ENCODE assay signal across 21 cellular contexts in the genomic region with DNA sequence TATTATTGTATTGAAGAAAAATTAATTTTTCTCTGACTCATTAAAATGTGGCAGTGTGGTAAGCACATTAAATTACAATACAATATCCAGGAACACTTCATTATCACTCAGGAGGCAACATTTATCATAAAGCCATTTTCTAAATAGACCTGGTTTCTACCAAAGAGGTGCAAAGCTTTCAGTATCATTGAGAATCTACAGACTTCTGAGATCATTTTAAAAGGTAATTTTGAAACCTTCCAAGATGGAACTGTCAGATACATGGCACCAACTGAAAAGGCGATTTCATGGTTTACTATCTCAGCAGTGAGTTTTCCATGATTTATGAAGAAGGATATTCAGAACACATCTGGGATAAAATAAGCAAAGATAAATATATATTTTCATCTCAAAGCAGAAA.
DNase-seq lines count a peak whose midpoint lies in the region; ATAC-seq, FAIRE-seq and TF ChIP-seq lines count a peak whose summit lies in the region.
"Had no signal": no experiment of that assay in that cellular context is flagged by ENCODE, and none has a peak within 500 bp of the region (broad histone marks: within the 10 kb centered on the region; RNA-seq: fewer than 3 reads in every experiment).

No MANE protein-coding gene starts in this region.

- DNase-seq in A549 (ENCODE audit: low read depth in 1 of 2, low spot score in 1 of 2) (no peak), IMR-90 (no peak), SK-N-SH (no peak), small intestine (no peak), AG08396 (ENCODE audit: low spot score) (no peak), pons (ENCODE audit: low spot score) (no peak)
- no peak for DNase-seq in activated CD4-positive, alpha-beta T cell treated with anti-CD3 and anti-CD28 coated beads for 48 hours
- DNase-seq: Caco-2; CD4-positive, CD25-positive, alpha-beta regulatory T cell; CD8-positive, alpha-beta T cell; DMS153; DMS79; EL; GDM1; GOT3 had no signal

- H3K27me3 ChIP-seq in IMR-90 (ENCODE audit: control insufficient read depth, insufficient read depth, low read length) (no peaks in the 10 kb centered on the region), SK-N-SH (ENCODE audit: insufficient read depth) (no peaks in the 10 kb centered on the region), small intestine (ENCODE audit: control insufficient read depth in 2 of 2, insufficient read depth in 2 of 2, low read length in 2 of 2) (no peaks in the 10 kb centered on the region)
- H3K27me3 ChIP-seq: BLaER1 had no signal

- H3K56ac ChIP-seq in IMR-90 (ENCODE audit: extremely low read depth, insufficient read depth, low read length), result no peak overlapping the region

- peak overlapping the region; percentile 12; the same call in 1 of the 2 replicates for H4K5ac ChIP-seq in IMR-90 (ENCODE audit: low read depth, low read length)

- FAIRE-seq in A549 (lab: Jason Lieb, UNC), result peak; percentile 32
- peak; percentile 10 for FAIRE-seq in small intestine (lab: Jason Lieb, UNC)
- FAIRE-seq: A204.1, GM12878 had no signal

- H3K9ac ChIP-seq in IMR-90 (ENCODE audit: low read depth, low read length), result no peak overlapping the region
- no peak overlapping the region for H3K9ac ChIP-seq in SK-N-SH
- H3K9ac ChIP-seq: BLaER1 had no signal

- H3K23ac ChIP-seq in IMR-90 (ENCODE audit: low read depth, low read length), result 0 out of 2 replicates have a peak overlapping the region, but pooled peaks have one; percentile 4

- CTCF ChIA-PET in A549 (lab: Yijun Ruan, JAX) (no interaction called here), IMR-90 (lab: Yijun Ruan, JAX) (no interaction called here), SK-N-SH (lab: Yijun Ruan, JAX) (interaction anchor here (0.6 to 1.3 kb wide), 3 partner anchors 11 to 84 kb away, joined by 3 to 4 read pairs (median 3); no protein-coding TSS in a partner anchor)

- no peak overlapping the region for H3K4me2 ChIP-seq in A549
- H3K4me2 ChIP-seq in IMR-90 (ENCODE audit: low read depth, low read length), result no peak overlapping the region
- H3K4me2 ChIP-seq in SK-N-SH, result no peak overlapping the region
- H3K4me2 ChIP-seq: BLaER1 had no signal

- H2BK5ac ChIP-seq in IMR-90 (ENCODE audit: low read depth, low read length, poor library complexity, severe bottlenecking), result peak overlapping the region; percentile 97

- no peak overlapping the region for H2AK9ac ChIP-seq in IMR-90 (replicated peaks; ENCODE audit: low read depth, low read length, poor library complexity)

- H2BK20ac ChIP-seq in IMR-90 (ENCODE audit: low read depth, low read length), result no peak overlapping the region

- no peak for TF ChIP-seq POLR2A in A549 (IDR thresholded peaks at IDR 0.05; ENCODE audit: low read length)
- no peak for TF ChIP-seq POLR2A in IMR-90 (IDR thresholded peaks at IDR 0.05; ENCODE audit: low read depth, low read length)

- no peaks in the 10 kb centered on the region for H3K9me1 ChIP-seq in IMR-90 (ENCODE audit: insufficient read depth, low read length)

- H3K9me3 ChIP-seq in A549 (no peaks in the 10 kb centered on the region), IMR-90 (ENCODE audit: control insufficient read depth, insufficient read depth, low read length) (no peaks in the 10 kb centered on the region), SK-N-SH (no peaks in the 10 kb centered on the region), small intestine (ENCODE audit: control insufficient read depth, low read depth) (no peaks in the 10 kb centered on the region)
- H3K9me3 ChIP-seq: BLaER1, Caco-2, HAP-1 had no signal

- dilution Hi-C loops in IMR-90 (cut with HindIII; ENCODE audit: low sequenced_read_pairs, unreplicated experiment), result no loop called here

- H2AK5ac ChIP-seq in IMR-90 (ENCODE audit: low read depth, low read length), result no peak overlapping the region

- peaks cover 73% of the 10 kb centered on the region for H3F3A ChIP-seq in SK-N-SH (replicated peaks; ENCODE audit: insufficient read depth)

- H3K18ac ChIP-seq in IMR-90 (ENCODE audit: low read depth, low read length), result no peak overlapping the region; the same call in 1 of the 2 replicates

- H3K4me3 ChIP-seq in A549, result no peak overlapping the region
- no peak overlapping the region for H3K4me3 ChIP-seq in IMR-90 (ENCODE audit: insufficient read depth, low read depth, low read length)
- no peak overlapping the region for H3K4me3 ChIP-seq in SK-N-SH (ENCODE audit: low read depth in 2 of 2, low read length in 1 of 2)
- no peak overlapping the region for H3K4me3 ChIP-seq in small intestine (ENCODE audit: low read depth in 1 of 2, low read length in 2 of 2)
- H3K4me3 ChIP-seq: BLaER1, GM12878, HAP-1 had no signal

- H4K20me1 ChIP-seq in IMR-90 (ENCODE audit: insufficient read depth, low read length), result no peaks in the 10 kb centered on the region
- H4K20me1 ChIP-seq in SK-N-SH (ENCODE audit: insufficient read depth), result no peaks in the 10 kb centered on the region
- H4K20me1 ChIP-seq: BLaER1 had no signal

- no peak overlapping the region for H4K91ac ChIP-seq in IMR-90 (ENCODE audit: insufficient read depth, low read depth, low read length)

- no peaks in the 10 kb centered on the region for H3K9me2 ChIP-seq in SK-N-SH

- H2AFZ ChIP-seq in IMR-90 (replicated peaks; ENCODE audit: low read length, poor library complexity) (no peak overlapping the region), SK-N-SH (ENCODE audit: low read depth) (no peak overlapping the region)

- no peak for TF ChIP-seq CTCF in A549 (IDR thresholded peaks at IDR 0.05)
- no peak for TF ChIP-seq CTCF in IMR-90 (conservative IDR thresholded peaks at IDR 0.05; ENCODE audit: low read depth, low read length)
- no peak for TF ChIP-seq CTCF in SK-N-SH (IDR thresholded peaks at IDR 0.05)

- H3K36me3 ChIP-seq in IMR-90 (ENCODE audit: control insufficient read depth, insufficient read depth, low read length) (peaks cover 7% of the 10 kb centered on the region; the same call in 1 of the 2 replicates), SK-N-SH (replicated peaks in 1 of 2; ENCODE audit: control insufficient read depth in 1 of 2, insufficient read depth in 2 of 2, low read length in 1 of 2) (peaks cover 0 to 72% of the 10 kb centered on the region in 2 experiments), small intestine (ENCODE audit: control insufficient read depth in 2 of 2, insufficient read depth in 2 of 2, low read length in 2 of 2) (peaks cover 0 to 2% of the 10 kb centered on the region in 2 donors)
- H3K36me3 ChIP-seq: BLaER1, HAP-1 had no signal

- 0 out of 2 replicates have a peak overlapping the region, but pooled peaks have one; percentile 8 for H3K14ac ChIP-seq in IMR-90 (replicated peaks; ENCODE audit: low read depth, low read length)

- 89% methylated on average over 1 of the region's 1 CpG for WGBS in A549 (ENCODE audit: missing lambda C conversion rate)
- no CpG with 5 or more reads among the region's 1 CpG for WGBS in IMR-90 (ENCODE audit: extremely low coverage in 2 of 2, insufficient read length in 1 of 2), 2 experiments
- WGBS in SK-N-SH (ENCODE audit: low lambda C conversion rate), result 92% methylated on average over 1 of the region's 1 CpG
- WGBS in small intestine, 3 donors, result 83 to 90% (median 84%) methylated on average over 1 of the region's 1 CpG

- H3K27ac ChIP-seq in A549, result no peak overlapping the region
- no peak overlapping the region for H3K27ac ChIP-seq in IMR-90 (ENCODE audit: insufficient read depth, low read length)
- H3K27ac ChIP-seq in SK-N-SH (ENCODE audit: low read depth in 2 of 2, low read length in 1 of 2), result peak overlapping the region in 1 of 2 experiments; percentile 46; a peak in 2 of 4 replicates
- H3K27ac ChIP-seq in small intestine (ENCODE audit: low read depth in 1 of 2, low read length in 1 of 2), result no peak overlapping the region
- H3K27ac ChIP-seq: 22Rv1, BLaER1, C4-2B had no signal

- no peak overlapping the region for H4K8ac ChIP-seq in IMR-90 (ENCODE audit: low read depth in 2 of 2, low read length in 2 of 2)

- TF ChIP-seq RAD21 in A549 (conservative IDR thresholded peaks at IDR 0.05 in 1 of 2, IDR thresholded peaks at IDR 0.05 in 1 of 2) (no peak), IMR-90 (IDR thresholded peaks at IDR 0.05; ENCODE audit: low read length) (no peak), SK-N-SH (IDR thresholded peaks at IDR 0.05; ENCODE audit: low read length) (no peak)

- BruUV-seq in IMR-90 (replicated peaks; lab: Mats Ljungman, UMichigan), result no TSS peak

- in situ Hi-C loops in IMR-90 (cut with MboI; ENCODE audit: low sequenced_read_pairs), result no loop called here

- peaks cover 33% of the 10 kb centered on the region for H3K79me2 ChIP-seq in SK-N-SH (ENCODE audit: insufficient read depth)

- H3K79me1 ChIP-seq in IMR-90 (ENCODE audit: low read depth in 1 of 2, low read length in 2 of 2), result peaks cover 10 to 13% of the 10 kb centered on the region in 2 experiments; a peak in 3 of 4 replicates

- H2BK15ac ChIP-seq in IMR-90 (ENCODE audit: low read depth, low read length), result no peak overlapping the region

- TF ChIP-seq EP300 in A549 (IDR thresholded peaks at IDR 0.05) (no peak), SK-N-SH (IDR thresholded peaks at IDR 0.05; ENCODE audit: borderline replicate concordance in 1 of 2, low read depth in 1 of 2, low read length in 1 of 2) (no peak)

- ATAC-seq in A549 (no peak), IMR-90 (ENCODE audit: low read depth) (no peak)
- ATAC-seq: CD8-positive, alpha-beta T cell; GM12878 had no signal

- POLR2A ChIA-PET in A549 (lab: Yijun Ruan, JAX), result no interaction called here
- POLR2A ChIA-PET in IMR-90 (lab: Charles Lee; ENCODE audit: unreplicated experiment), result no interaction called here
- POLR2A ChIA-PET in SK-N-SH (lab: Yijun Ruan, JAX), result no interaction called here

- no peak overlapping the region for H2BK120ac ChIP-seq in IMR-90 (ENCODE audit: low read depth, low read length)

- H3K4ac ChIP-seq in IMR-90 (ENCODE audit: low read depth, low read length), result no peak overlapping the region

- intact Hi-C loops in IMR-90 (cut with micrococcal nuclease), result no loop called here

- H3K4me1 ChIP-seq in A549, result no peaks in the 10 kb centered on the region
- H3K4me1 ChIP-seq in IMR-90 (ENCODE audit: control insufficient read depth, insufficient read depth, low read length), result peaks cover 4% of the 10 kb centered on the region; the same call in 1 of the 2 replicates
- peaks cover 0 to 2% of the 10 kb centered on the region in 2 experiments; a peak in 2 of 4 replicates for H3K4me1 ChIP-seq in SK-N-SH (ENCODE audit: control insufficient read depth in 1 of 2, insufficient read depth in 2 of 2, low read depth in 1 of 2, low read length in 1 of 2)
- no peaks in the 10 kb centered on the region for H3K4me1 ChIP-seq in small intestine (ENCODE audit: control insufficient read depth in 2 of 2, insufficient read depth in 1 of 2, low read depth in 1 of 2, low read length in 1 of 2)
- H3K4me1 ChIP-seq: BLaER1, Caco-2, HAP-1 had no signal

TF ChIP-seq in A549, 52 proteins besides CTCF, POLR2A, EP300 and RAD21 (continues in another document):
- TF ChIP-seq ZFP36 (IDR thresholded peaks at IDR 0.05; ENCODE audit: borderline replicate concordance, partially characterized antibody) (no peak), JUN (IDR thresholded peaks at IDR 0.05) (no peak)

TF ChIP-seq in IMR-90, 13 proteins besides CTCF, POLR2A, EP300 and RAD21:
- no peak for TF ChIP-seq FOS (IDR thresholded peaks at IDR 0.05; ENCODE audit: low read depth, low read length)
TF ChIP-seq in IMR-90: peak in this region for 0.

TF ChIP-seq in SK-N-SH, 30 proteins besides CTCF, POLR2A, EP300 and RAD21 (continues in another document):
- no peak for TF ChIP-seq MAX (IDR thresholded peaks at IDR 0.05; ENCODE audit: low read depth)
